ENCODE assay signal across 2 cellular contexts in the genomic region with DNA sequence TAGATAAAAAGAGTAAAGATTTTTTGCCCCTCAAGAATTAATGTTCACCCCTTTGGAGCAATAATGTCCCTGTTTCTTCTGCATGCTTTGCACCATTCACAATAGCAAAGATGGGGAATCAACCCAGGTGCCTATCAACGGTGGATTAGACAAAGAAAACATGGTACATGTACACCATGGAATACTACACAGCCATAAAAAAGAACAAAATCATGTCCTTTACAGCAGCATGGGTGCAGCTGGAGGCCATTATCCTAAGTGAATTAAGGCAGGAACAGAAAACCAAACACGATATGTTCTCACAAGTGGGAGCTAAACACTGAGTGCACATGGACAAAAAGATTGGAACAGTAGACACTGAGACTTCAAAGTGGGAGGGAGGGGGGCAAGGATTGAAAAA.
TF ChIP-seq lines count a peak whose summit lies in the region.

No MANE protein-coding gene starts in this region.

TF ChIP-seq in HEK293, 187 proteins besides CTCF, POLR2A, EP300 and RAD21 (continued from another document):
- TF ChIP-seq ZNF146 (tag by site-specific recombination; IDR thresholded peaks at IDR 0.05) (peak; percentile 96), ZNF280D (tag by site-specific recombination; IDR thresholded peaks at IDR 0.05) (peak; percentile 60; the same call in 1 of the 2 replicates), ZNF768 (tag by site-specific recombination; IDR thresholded peaks at IDR 0.05) (no peak), SP2 (tag by site-specific recombination; IDR thresholded peaks at IDR 0.05) (no peak), ZNF514 (tag by site-specific recombination; IDR thresholded peaks at IDR 0.05) (no peak), GLIS1 (tag by site-specific recombination; IDR thresholded peaks at IDR 0.05) (no peak), KLF7 (tag by site-specific recombination; IDR thresholded peaks at IDR 0.05; ENCODE audit: borderline replicate concordance) (no peak), ZBTB7A (tag by site-specific recombination; IDR thresholded peaks at IDR 0.05; ENCODE audit: low read depth) (no peak), SP7 (tag by site-specific recombination; IDR thresholded peaks at IDR 0.05) (no peak), ZNF16 (tag by site-specific recombination; IDR thresholded peaks at IDR 0.05; ENCODE audit: low read depth) (no peak), ZNF776 (tag by site-specific recombination; IDR thresholded peaks at IDR 0.05; ENCODE audit: borderline replicate concordance) (no peak), ZNF18 (tag by site-specific recombination; IDR thresholded peaks at IDR 0.05) (no peak), ZNF76 (tag by site-specific recombination; IDR thresholded peaks at IDR 0.05; ENCODE audit: borderline replicate concordance, low read depth) (no peak), MZF1 (tag by site-specific recombination; IDR thresholded peaks at IDR 0.05; ENCODE audit: borderline replicate concordance) (no peak), ZNF837 (tag by site-specific recombination; IDR thresholded peaks at IDR 0.05) (no peak), KLF9 (tag by site-specific recombination; IDR thresholded peaks at IDR 0.05; ENCODE audit: low read depth) (no peak)
- TF ChIP-seq, protein P1, sequence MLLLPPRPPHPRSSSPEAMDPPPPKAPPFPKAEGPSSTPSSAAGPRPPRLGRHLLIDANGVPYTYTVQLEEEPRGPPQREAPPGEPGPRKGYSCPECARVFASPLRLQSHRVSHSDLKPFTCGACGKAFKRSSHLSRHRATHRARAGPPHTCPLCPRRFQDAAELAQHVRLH (tag by site-specific recombination; IDR thresholded peaks at IDR 0.05): peak; percentile 52; the same call in 1 of the 2 replicates
TF ChIP-seq in HEK293: peak in this region for 3.

TF ChIP-seq in K562, 482 proteins besides CTCF, POLR2A, EP300 and RAD21 (continued from another document):
- TF ChIP-seq CREB5 (CRISPR knock-in tag; IDR thresholded peaks at IDR 0.05): no peak
- no peak for TF ChIP-seq HNRNPK (IDR thresholded peaks at IDR 0.05; ENCODE audit: low read depth, low read length, poor library complexity, severe bottlenecking)
- no peak for TF ChIP-seq ETS2 (tag; IDR thresholded peaks at IDR 0.05; ENCODE audit: borderline replicate concordance, poor library complexity, severe bottlenecking)
- no peak for TF ChIP-seq ZBTB8A (IDR thresholded peaks at IDR 0.05; ENCODE audit: partially characterized antibody)
- TF ChIP-seq GATAD2A (IDR thresholded peaks at IDR 0.05): no peak
